8 cellular contexts compared by ENCODE assay signal in the genomic region with DNA sequence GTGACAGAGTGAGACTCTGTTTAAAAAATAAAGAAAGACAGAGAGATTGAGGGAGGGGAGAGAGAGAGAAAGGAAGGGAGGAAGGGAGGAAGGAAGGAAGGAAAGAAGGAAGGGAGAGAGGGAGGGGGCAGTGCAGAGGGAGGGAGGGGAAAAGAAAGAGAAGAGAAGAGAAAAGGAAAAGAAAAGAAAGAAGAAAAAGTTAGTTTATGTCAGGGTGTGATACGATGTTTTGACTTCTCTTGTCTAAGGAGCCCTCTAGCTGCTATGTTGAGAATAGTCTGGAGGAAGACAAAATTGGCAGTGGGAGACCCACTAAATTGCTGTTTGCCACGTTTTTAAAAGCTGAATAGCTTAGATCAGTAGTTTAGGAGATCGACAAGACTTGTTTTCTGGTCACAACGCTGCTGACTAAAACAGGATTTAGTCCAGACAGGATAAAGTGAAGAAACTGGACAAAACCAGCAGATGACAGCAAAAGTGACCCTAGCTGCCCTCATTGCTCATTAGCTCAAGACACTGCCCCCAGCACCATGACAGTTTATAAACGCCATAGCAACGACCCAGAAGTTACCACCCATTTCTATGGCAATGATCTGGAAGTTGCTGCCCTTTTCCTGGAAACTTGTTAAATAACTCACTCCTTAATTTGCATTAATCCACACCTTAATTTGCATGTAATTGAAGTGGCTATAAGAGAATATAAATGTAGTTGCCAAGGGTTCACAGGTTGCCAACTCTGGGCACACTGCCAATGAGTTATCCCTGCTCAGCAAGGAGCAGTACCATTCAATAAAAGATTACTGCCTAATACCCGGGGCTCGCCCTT. TPM values are rescaled to one million over a fixed set of nuclear protein-coding genes. Genes with fewer than 3 reads are reported as not detected.
DNase-seq lines count a peak whose midpoint lies in the region; ATAC-seq, FAIRE-seq and TF ChIP-seq lines count a peak whose summit lies in the region.

No MANE protein-coding gene starts in this region.

- peak overlapping the region; percentile 83 for H3K27ac ChIP-seq in colonic mucosa

- TF ChIP-seq CTCF in colonic mucosa (IDR thresholded peaks at IDR 0.05) = peak; percentile 49

- DNase-seq in NCI-H2029 (lab: John Stamatoyannopoulos, UW) = peak; percentile 67
- peak; percentile 93 for DNase-seq in colonic mucosa
- peak; percentile 10 for DNase-seq in pons (ENCODE audit: low spot score)
- DNase-seq in stimulated activated CD4-positive, alpha-beta T cell treated with anti-CD3 and anti-CD28 coated beads, Interleukin-1b, Interleukin-23, amount 100 ng/mL, for 48 hours = no peak
- DNase-seq in UCSD-AML1 (lab: John Stamatoyannopoulos, UW; ENCODE audit: unreplicated experiment) = no peak
- no peak for DNase-seq in D341Med (ENCODE audit: low spot score)

- H3K9ac ChIP-seq in colonic mucosa (ENCODE audit: low read depth in 2 of 2, low read length in 2 of 2) = peak overlapping the region in 1 of 2 donors; percentile 43

- no peaks in the 10 kb centered on the region for H3K4me1 ChIP-seq in colonic mucosa

- no peaks in the 10 kb centered on the region for H3K36me3 ChIP-seq in colonic mucosa

- peak; percentile 97 for FAIRE-seq in G401.6 (lab: Jason Lieb, UNC)

- ATAC-seq in HG02852 (IDR thresholded peaks at IDR 0.05; ENCODE audit: unreplicated experiment) = no peak

- intact Hi-C loops in colonic mucosa (cut with DNase I) = no loop called here

- H3K9me3 ChIP-seq in colonic mucosa = no peaks in the 10 kb centered on the region

- no peaks in the 10 kb centered on the region for H3K27me3 ChIP-seq in colonic mucosa

- H3K4me3 ChIP-seq in colonic mucosa = no peak overlapping the region

RNA-seq across cellular contexts. Expression of a gene that starts 11.1 kb away (rescaled TPM):
- under 1 TPM in 1 of 2 donors, not detected in 1; 0.17 TPM for total RNA-seq in colonic mucosa

RNA-seq across cellular contexts. Expression of a gene that starts 39.6 kb away (rescaled TPM):
- under 1 TPM; 0.42 to 0.59 TPM for total RNA-seq in colonic mucosa

Comparison
In these comparisons a context has a peak if more than half of its experiments do, and no peak if none do; other contexts are left out.
1. DNase-seq: peak in NCI-H2029 (single experiment), colonic mucosa (single experiment) and pons (single experiment); none in stimulated activated CD4-positive, alpha-beta T cell treated with anti-CD3 and anti-CD28 coated beads, Interleukin-1b, Interleukin-23, amount 100 ng/mL, for 48 hours (single experiment), UCSD-AML1 (single experiment) and D341Med (single experiment).